In genomic region chr16:89371968-89372634, GRCh38 we compare ENCODE assay signal across 21 cellular contexts.
DNase-seq lines count a peak whose midpoint lies in the region; ATAC-seq and TF ChIP-seq lines count a peak whose summit lies in the region.
"Had no signal": no experiment of that assay in that cellular context is flagged by ENCODE, and none has a peak within 500 bp of the region (broad histone marks: within the 10 kb centered on the region; RNA-seq: fewer than 3 reads in every experiment).

No MANE protein-coding gene starts in this region.

- H3K9me3 ChIP-seq in Caco-2 (no peaks in the 10 kb centered on the region), endodermal cell (ENCODE audit: control insufficient read depth, low read length) (no peaks in the 10 kb centered on the region)
- H3K9me3 ChIP-seq: HAP-1 had no signal

- H3K27me3 Mint-ChIP-seq in Caco-2 (ENCODE audit: insufficient read depth, unreplicated experiment) (no peaks in the 10 kb centered on the region), WTC11 (ENCODE audit: low read depth) (no peaks in the 10 kb centered on the region), endodermal cell (ENCODE audit: insufficient read depth) (no peaks in the 10 kb centered on the region), osteocyte (ENCODE audit: unreplicated experiment) (no peaks in the 10 kb centered on the region)
- H3K27me3 Mint-ChIP-seq: activated B cell treated with CpG ODN at 0.5 μM for 24 hours; activated CD4-positive, alpha-beta memory T cell treated with anti-CD3 and anti-CD28 coated beads for 36 hours had no signal

- H3K36me3 Mint-ChIP-seq in Caco-2 (ENCODE audit: insufficient read depth, unreplicated experiment) = peaks cover 93% of the 10 kb centered on the region
- H3K36me3 Mint-ChIP-seq in WTC11 = no peaks in the 10 kb centered on the region
- peaks cover 5% of the 10 kb centered on the region for H3K36me3 Mint-ChIP-seq in endodermal cell (ENCODE audit: low read depth)
- peaks cover 3% of the 10 kb centered on the region for H3K36me3 Mint-ChIP-seq in osteocyte (ENCODE audit: unreplicated experiment)

- peaks cover 52% of the 10 kb centered on the region for H3K4me1 Mint-ChIP-seq in Caco-2 (ENCODE audit: low read depth, unreplicated experiment)
- peaks cover 76% of the 10 kb centered on the region for H3K4me1 Mint-ChIP-seq in WTC11
- peaks cover 27% of the 10 kb centered on the region for H3K4me1 Mint-ChIP-seq in endodermal cell
- peaks cover 76% of the 10 kb centered on the region for H3K4me1 Mint-ChIP-seq in osteocyte (ENCODE audit: unreplicated experiment)

- no peak overlapping the region for H3K9ac ChIP-seq in endodermal cell (ENCODE audit: extremely low read depth, low read length, poor library complexity, severe bottlenecking)
- H3K9ac ChIP-seq: BLaER1 had no signal

- H3K27ac Mint-ChIP-seq in Caco-2 (ENCODE audit: unreplicated experiment) = peak overlapping the region; percentile 32
- H3K27ac Mint-ChIP-seq in WTC11 = peak overlapping the region; percentile 65; the same call in 1 of the 2 replicates
- peak overlapping the region; percentile 72 for H3K27ac Mint-ChIP-seq in endodermal cell
- H3K27ac Mint-ChIP-seq in osteocyte (ENCODE audit: unreplicated experiment) = peak overlapping the region; percentile 66
- H3K27ac Mint-ChIP-seq: activated B cell treated with CpG ODN at 0.5 μM for 24 hours; activated CD4-positive, alpha-beta memory T cell treated with anti-CD3 and anti-CD28 coated beads for 36 hours had no signal

- 94 to 95% methylated on average over 13 to 31 of the region's 32 CpGs for WGBS in endodermal cell (ENCODE audit: insufficient coverage in 1 of 2, insufficient read length in 1 of 2), 2 experiments

- no peak overlapping the region for H3K27ac ChIP-seq in endodermal cell (ENCODE audit: low read depth, low read length)
- H3K27ac ChIP-seq: BLaER1, skin epidermis had no signal

- H3K27me3 ChIP-seq in Caco-2 (replicated peaks; ENCODE audit: control insufficient read depth, insufficient read depth, low read length) = no peaks in the 10 kb centered on the region
- H3K27me3 ChIP-seq in endodermal cell (ENCODE audit: control insufficient read depth, insufficient read depth, low read length, poor library complexity, severe bottlenecking) = no peaks in the 10 kb centered on the region
- H3K27me3 ChIP-seq: BLaER1 had no signal

- H3K4me1 ChIP-seq in Caco-2 = peaks cover 28% of the 10 kb centered on the region
- H3K4me1 ChIP-seq in endodermal cell (ENCODE audit: control insufficient read depth, insufficient read depth, low read length) = no peaks in the 10 kb centered on the region
- H3K4me1 ChIP-seq: HAP-1 had no signal

- no peak for DNase-seq in Caco-2
- no peak for DNase-seq in WTC11 (ENCODE audit: low spot score)
- DNase-seq in endodermal cell = no peak
- no peak for DNase-seq in osteocyte (ENCODE audit: extremely low spot score, unreplicated experiment)
- DNase-seq in UCSD-AML1 (lab: John Stamatoyannopoulos, UW; ENCODE audit: unreplicated experiment) = no peak
- DNase-seq: activated B cell treated with CpG ODN at 0.5 μM for 24 hours; activated CD4-positive, alpha-beta memory T cell treated with anti-CD3 and anti-CD28 coated beads for 36 hours; activated effector memory CD4-positive, alpha-beta T cell treated with anti-CD3 and anti-CD28 coated beads, Interleukin-2, amount 50 U/mL, for 16 hours; Calu3; cortex of kidney; NCI-H1105 treated with DMSO at 0.1 percent for 48 hours; NCI-H2029; OCI-M1; stimulated activated CD4-positive, alpha-beta T cell treated with anti-CD3 and anti-CD28 coated beads, Interleukin-2, amount 100 ng/mL, for 24 hours; T-helper 9 cell had no signal

- H3K36me3 ChIP-seq in Caco-2 (ENCODE audit: control insufficient read depth, insufficient read depth, low read length) (no peaks in the 10 kb centered on the region), endodermal cell (ENCODE audit: control insufficient read depth, insufficient read depth, low read length) (peaks cover 6% of the 10 kb centered on the region)

- POLR2A ChIA-PET in Caco-2 (lab: Charles Lee) = no interaction called here
- POLR2A ChIA-PET in WTC11 (lab: Charles Lee) = no interaction called here

- CTCF ChIA-PET in Caco-2 (lab: Charles Lee) (interaction anchor here (0.6 to 0.7 kb wide), 2 partner anchors 26 to 33 kb away, joined by 3 read pairs; no protein-coding TSS in a partner anchor), WTC11 (lab: Charles Lee) (interaction anchor here (1.1 kb wide), 1 partner anchor 54 kb away, joined by 4 read pairs; no protein-coding TSS in a partner anchor)

- H3K9me3 Mint-ChIP-seq in Caco-2 (ENCODE audit: unreplicated experiment) (no peaks in the 10 kb centered on the region), WTC11 (no peaks in the 10 kb centered on the region), endodermal cell (no peaks in the 10 kb centered on the region), osteocyte (ENCODE audit: unreplicated experiment) (peaks cover 6% of the 10 kb centered on the region)
- H3K9me3 Mint-ChIP-seq: activated B cell treated with CpG ODN at 0.5 μM for 24 hours had no signal

- H3K4me3 ChIP-seq in Caco-2 (ENCODE audit: low read depth, low read length) (no peak overlapping the region), endodermal cell (ENCODE audit: low read length) (no peak overlapping the region)
- H3K4me3 ChIP-seq: BLaER1, HAP-1, skin epidermis had no signal

- no TSS peak for BruUV-seq in Caco-2 (replicated peaks; lab: Mats Ljungman, UMichigan)

- intact Hi-C loops in Caco-2 (cut with micrococcal nuclease; ENCODE audit: unreplicated experiment) = no loop called here

- H3K4me3 Mint-ChIP-seq in Caco-2 (ENCODE audit: unreplicated experiment) (no peak overlapping the region), WTC11 (no peak overlapping the region), endodermal cell (no peak overlapping the region), osteocyte (ENCODE audit: unreplicated experiment) (no peak overlapping the region)
- H3K4me3 Mint-ChIP-seq: activated B cell treated with CpG ODN at 0.5 μM for 24 hours; activated CD4-positive, alpha-beta memory T cell treated with anti-CD3 and anti-CD28 coated beads for 36 hours had no signal

- TF ChIP-seq CTCF in Caco-2 (IDR thresholded peaks at IDR 0.05; ENCODE audit: insufficient read depth in 1 of 2, low read depth in 1 of 2, low read length in 1 of 2, severe bottlenecking in 1 of 2, unreplicated experiment in 1 of 2) = no peak
- TF ChIP-seq CTCF in WTC11 (IDR thresholded peaks at IDR 0.05) = no peak
- TF ChIP-seq CTCF in endodermal cell (conservative IDR thresholded peaks at IDR 0.05) = no peak
- TF ChIP-seq CTCF in osteocyte (IDR thresholded peaks at IDR 0.05) = no peak

- ATAC-seq in WTC11 (no peak), HG03432 (IDR thresholded peaks at IDR 0.05; ENCODE audit: unreplicated experiment) (no peak), GM21381 (IDR thresholded peaks at IDR 0.05; ENCODE audit: unreplicated experiment) (no peak)
- ATAC-seq: Right ventricle myocardium inferior had no signal

TF ChIP-seq in WTC11, 78 proteins besides CTCF, POLR2A, EP300 and RAD21:
- no peak for TF ChIP-seq KAT7 (CRISPR knock-in tag; IDR thresholded peaks at IDR 0.05; ENCODE audit: borderline replicate concordance)
- TF ChIP-seq IRF1 (CRISPR knock-in tag; IDR thresholded peaks at IDR 0.05) = no peak
- TF ChIP-seq TEAD1 (CRISPR knock-in tag; IDR thresholded peaks at IDR 0.05) = no peak
- TF ChIP-seq STAT6 (CRISPR knock-in tag; conservative IDR thresholded peaks at IDR 0.05; ENCODE audit: low read depth) = no peak
